9 cellular contexts compared by ENCODE assay signal in genomic region chr20:32439132-32439829, GRCh38.
DNase-seq lines count a peak whose midpoint lies in the region; ATAC-seq and TF ChIP-seq lines count a peak whose summit lies in the region.
"Had no signal": no experiment of that assay in that cellular context is flagged by ENCODE, and none has a peak within 500 bp of the region (broad histone marks: within the 10 kb centered on the region; RNA-seq: fewer than 3 reads in every experiment).

No MANE protein-coding gene starts in this region.

- H3K4me3 ChIP-seq in right atrium auricular region (no peak overlapping the region), right lobe of liver (no peak overlapping the region)

- H3K36me3 Mint-ChIP-seq in activated T-cell treated with anti-CD3 and anti-CD28 coated beads, Interleukin-2, amount 50 U/mL, for 72 hours (ENCODE audit: insufficient read depth in 2 of 2): peaks cover 15% of the 10 kb centered on the region in 2 donors
- H3K36me3 Mint-ChIP-seq in type B pancreatic cell: peaks cover 35% of the 10 kb centered on the region

- H3K27ac ChIP-seq in right atrium auricular region: no peak overlapping the region
- peak overlapping the region in 2 of 3 donors; percentile 7 to 59 for H3K27ac ChIP-seq in right lobe of liver
- H3K27ac ChIP-seq: neutrophil had no signal

- TF ChIP-seq POLR2A in right lobe of liver (IDR thresholded peaks at IDR 0.05): no peak

- no peaks in the 10 kb centered on the region for H3K27me3 ChIP-seq in right atrium auricular region
- H3K27me3 ChIP-seq in right lobe of liver: no peaks in the 10 kb centered on the region
- H3K27me3 ChIP-seq: neutrophil had no signal

- H3K9me3 Mint-ChIP-seq in activated T-cell treated with anti-CD3 and anti-CD28 coated beads, Interleukin-2, amount 50 U/mL, for 72 hours: no peaks in the 10 kb centered on the region
- H3K9me3 Mint-ChIP-seq in type B pancreatic cell: no peaks in the 10 kb centered on the region

- WGBS in right lobe of liver (ENCODE audit: insufficient coverage, low coverage, low lambda C conversion rate, missing lambda C conversion rate): 80% methylated on average over 9 of the region's 11 CpGs

- peaks cover 24% of the 10 kb centered on the region for H3K4me1 Mint-ChIP-seq in activated T-cell treated with anti-CD3 and anti-CD28 coated beads, Interleukin-2, amount 50 U/mL, for 72 hours (ENCODE audit: low read depth)
- H3K4me1 Mint-ChIP-seq in type B pancreatic cell (ENCODE audit: unreplicated experiment): peaks cover 12% of the 10 kb centered on the region

- no peak for TF ChIP-seq CTCF in right atrium auricular region (IDR thresholded peaks at IDR 0.05)
- no peak for TF ChIP-seq CTCF in right lobe of liver (IDR thresholded peaks at IDR 0.05)
- TF ChIP-seq CTCF in type B pancreatic cell (conservative IDR thresholded peaks at IDR 0.05): no peak

- H3K9me3 ChIP-seq in right atrium auricular region (no peaks in the 10 kb centered on the region), right lobe of liver (no peaks in the 10 kb centered on the region)
- H3K9me3 ChIP-seq: neutrophil had no signal

- H3K36me3 ChIP-seq in right atrium auricular region (peaks cover 64% of the 10 kb centered on the region), right lobe of liver (peaks cover 12 to 30% (median 19%) of the 10 kb centered on the region in 4 donors)

- CTCF ChIA-PET in HEK293T (lab: Yijun Ruan, JAX): no interaction called here

- peak overlapping the region; percentile 84 for H3K27ac Mint-ChIP-seq in activated T-cell treated with anti-CD3 and anti-CD28 coated beads, Interleukin-2, amount 50 U/mL, for 72 hours
- no peak overlapping the region for H3K27ac Mint-ChIP-seq in type B pancreatic cell

- H3K27me3 Mint-ChIP-seq in activated T-cell treated with anti-CD3 and anti-CD28 coated beads, Interleukin-2, amount 50 U/mL, for 72 hours (ENCODE audit: low read depth): no peaks in the 10 kb centered on the region
- H3K27me3 Mint-ChIP-seq in type B pancreatic cell: no peaks in the 10 kb centered on the region

- intact Hi-C loops in Right ventricle myocardium superior (cut with DNase I): no loop called here
- intact Hi-C loops in right lobe of liver (cut with DNase I): no loop called here

- ATAC-seq in Right ventricle myocardium superior (ENCODE audit: poor library complexity) (no peak), right lobe of liver (peak in 1 of 4 donors; percentile 3), GM19328 (IDR thresholded peaks at IDR 0.05; ENCODE audit: unreplicated experiment) (no peak)
- ATAC-seq in activated T-cell treated with anti-CD3 and anti-CD28 coated beads, Interleukin-2, amount 50 U/mL, for 72 hours (replicated peaks in 1 of 2): peak; percentile 76 to 77

- peak overlapping the region in 1 of 2 donors; percentile 25 for H3K4me3 Mint-ChIP-seq in activated T-cell treated with anti-CD3 and anti-CD28 coated beads, Interleukin-2, amount 50 U/mL, for 72 hours
- H3K4me3 Mint-ChIP-seq in type B pancreatic cell: no peak overlapping the region

- POLR2A ChIA-PET in HEK293T (lab: Yijun Ruan, JAX): no interaction called here

- peak; percentile 59 for DNase-seq in right atrium auricular region (ENCODE audit: low spot score)
- DNase-seq in Right ventricle myocardium superior: no peak
- DNase-seq in activated T-cell treated with anti-CD3 and anti-CD28 coated beads, Interleukin-2, amount 50 U/mL, for 72 hours: peak; percentile 29 to 48
- DNase-seq in right lobe of liver: no peak
- peak; percentile 54 for DNase-seq in type B pancreatic cell (ENCODE audit: extremely low spot score, unreplicated experiment)
- DNase-seq in ecto neural progenitor cell (ENCODE audit: low spot score): no peak
- no peak for DNase-seq in HEK293T (ENCODE audit: extremely low spot score)

- H3K4me1 ChIP-seq in right atrium auricular region (peaks cover 0 to 4% of the 10 kb centered on the region in 2 donors), right lobe of liver (peaks cover 0 to 42% (median 20%) of the 10 kb centered on the region in 4 donors)

TF ChIP-seq in HEK293T, 16 proteins besides CTCF, POLR2A, EP300 and RAD21:
- no peak for TF ChIP-seq ELF4 (IDR thresholded peaks at IDR 0.05)
- TF ChIP-seq PKNOX1 (IDR thresholded peaks at IDR 0.05): no peak
- no peak for TF ChIP-seq ARNT (IDR thresholded peaks at IDR 0.05)
- no peak for TF ChIP-seq NFRKB (IDR thresholded peaks at IDR 0.05)
- no peak for TF ChIP-seq FOXK2 (IDR thresholded peaks at IDR 0.05)
- no peak for TF ChIP-seq HDGF (IDR thresholded peaks at IDR 0.05; ENCODE audit: borderline replicate concordance)
- TF ChIP-seq SP1 (IDR thresholded peaks at IDR 0.05): no peak
- TF ChIP-seq SUZ12 (IDR thresholded peaks at IDR 0.05): no peak
- no peak for TF ChIP-seq FOXA1 (IDR thresholded peaks at IDR 0.05)
- TF ChIP-seq TARDBP (IDR thresholded peaks at IDR 0.05): no peak
- TF ChIP-seq ZNF384 (IDR thresholded peaks at IDR 0.05): no peak
- TF ChIP-seq CTBP1 (IDR thresholded peaks at IDR 0.05; ENCODE audit: borderline replicate concordance): no peak
- no peak for TF ChIP-seq BHLHE40 (IDR thresholded peaks at IDR 0.05; ENCODE audit: borderline replicate concordance)
- TF ChIP-seq L3MBTL2 (conservative IDR thresholded peaks at IDR 0.05): no peak
- no peak for TF ChIP-seq FOXM1 (IDR thresholded peaks at IDR 0.05; ENCODE audit: borderline replicate concordance)
- no peak for TF ChIP-seq LEF1 (IDR thresholded peaks at IDR 0.05; ENCODE audit: borderline replicate concordance)

Comparison
In these comparisons a context has a peak if more than half of its experiments do, and no peak if none do; other contexts are left out.
1. DNase-seq: peak in right atrium auricular region (single experiment), activated T-cell treated with anti-CD3 and anti-CD28 coated beads, Interleukin-2, amount 50 U/mL, for 72 hours (2 of 2) and type B pancreatic cell (single experiment); none in Right ventricle myocardium superior (single experiment), right lobe of liver (0 of 3), ecto neural progenitor cell (single experiment) and HEK293T (single experiment).
2. H3K27ac ChIP-seq: peak in right lobe of liver (2 of 3); none in right atrium auricular region (0 of 2).
3. ATAC-seq: peak in activated T-cell treated with anti-CD3 and anti-CD28 coated beads, Interleukin-2, amount 50 U/mL, for 72 hours (2 of 2); none in Right ventricle myocardium superior (single experiment) and GM19328 (single experiment).